Comparison of ENCODE assay signal across 1 cellular context in the genomic region with DNA sequence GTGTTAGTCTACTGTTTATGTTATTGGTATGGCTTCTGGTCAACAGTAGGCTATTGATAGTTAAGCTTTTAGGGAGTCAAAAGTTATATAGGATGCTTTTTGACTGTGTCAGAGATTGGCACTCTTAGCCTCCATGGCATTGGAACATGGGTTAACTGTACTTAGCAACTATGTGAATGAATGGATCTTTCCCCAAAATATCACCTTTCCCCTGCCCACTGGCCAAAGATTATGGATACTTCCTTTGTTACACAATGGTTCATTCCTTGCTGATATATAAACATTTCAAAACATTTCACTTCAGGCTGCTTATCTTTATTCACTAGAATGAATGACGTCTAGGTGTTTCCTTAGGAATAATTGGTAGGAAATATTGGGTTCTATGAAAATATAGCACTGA.
TF ChIP-seq lines count a peak whose summit lies in the region.

No MANE protein-coding gene starts in this region.

TF ChIP-seq in HCT116, 20 proteins besides CTCF, POLR2A, EP300 and RAD21 (continued from another document):
- TF ChIP-seq, protein P1, sequence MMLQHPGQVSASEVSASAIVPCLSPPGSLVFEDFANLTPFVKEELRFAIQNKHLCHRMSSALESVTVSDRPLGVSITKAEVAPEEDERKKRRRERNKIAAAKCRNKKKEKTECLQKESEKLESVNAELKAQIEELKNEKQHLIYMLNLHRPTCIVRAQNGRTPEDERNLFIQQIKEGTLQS (IDR thresholded peaks at IDR 0.05), result no peak
- TF ChIP-seq, protein P2, sequence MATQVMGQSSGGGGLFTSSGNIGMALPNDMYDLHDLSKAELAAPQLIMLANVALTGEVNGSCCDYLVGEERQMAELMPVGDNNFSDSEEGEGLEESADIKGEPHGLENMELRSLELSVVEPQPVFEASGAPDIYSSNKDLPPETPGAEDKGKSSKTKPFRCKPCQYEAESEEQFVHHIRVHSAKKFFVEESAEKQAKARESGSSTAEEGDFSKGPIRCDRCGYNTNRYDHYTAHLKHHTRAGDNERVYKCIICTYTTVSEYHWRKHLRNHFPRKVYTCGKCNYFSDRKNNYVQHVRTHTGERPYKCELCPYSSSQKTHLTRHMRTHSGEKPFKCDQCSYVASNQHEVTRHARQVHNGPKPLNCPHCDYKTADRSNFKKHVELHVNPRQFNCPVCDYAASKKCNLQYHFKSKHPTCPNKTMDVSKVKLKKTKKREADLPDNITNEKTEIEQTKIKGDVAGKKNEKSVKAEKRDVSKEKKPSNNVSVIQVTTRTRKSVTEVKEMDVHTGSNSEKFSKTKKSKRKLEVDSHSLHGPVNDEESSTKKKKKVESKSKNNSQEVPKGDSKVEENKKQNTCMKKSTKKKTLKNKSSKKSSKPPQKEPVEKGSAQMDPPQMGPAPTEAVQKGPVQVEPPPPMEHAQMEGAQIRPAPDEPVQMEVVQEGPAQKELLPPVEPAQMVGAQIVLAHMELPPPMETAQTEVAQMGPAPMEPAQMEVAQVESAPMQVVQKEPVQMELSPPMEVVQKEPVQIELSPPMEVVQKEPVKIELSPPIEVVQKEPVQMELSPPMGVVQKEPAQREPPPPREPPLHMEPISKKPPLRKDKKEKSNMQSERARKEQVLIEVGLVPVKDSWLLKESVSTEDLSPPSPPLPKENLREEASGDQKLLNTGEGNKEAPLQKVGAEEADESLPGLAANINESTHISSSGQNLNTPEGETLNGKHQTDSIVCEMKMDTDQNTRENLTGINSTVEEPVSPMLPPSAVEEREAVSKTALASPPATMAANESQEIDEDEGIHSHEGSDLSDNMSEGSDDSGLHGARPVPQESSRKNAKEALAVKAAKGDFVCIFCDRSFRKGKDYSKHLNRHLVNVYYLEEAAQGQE (IDR thresholded peaks at IDR 0.05; ENCODE audit: low read depth), result no peak
- TF ChIP-seq, protein P3, sequence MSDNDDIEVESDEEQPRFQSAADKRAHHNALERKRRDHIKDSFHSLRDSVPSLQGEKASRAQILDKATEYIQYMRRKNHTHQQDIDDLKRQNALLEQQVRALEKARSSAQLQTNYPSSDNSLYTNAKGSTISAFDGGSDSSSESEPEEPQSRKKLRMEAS (IDR thresholded peaks at IDR 0.05), result no peak
- TF ChIP-seq SIN3A (IDR thresholded peaks at IDR 0.05; ENCODE audit: low read depth), result no peak
- TF ChIP-seq POLR2AphosphoS5 (IDR thresholded peaks at IDR 0.05; ENCODE audit: low read depth, low read length), result no peak
- TF ChIP-seq EZH2phosphoT487 (IDR thresholded peaks at IDR 0.05; ENCODE audit: borderline replicate concordance), result no peak
- no peak for TF ChIP-seq ZNF274 (IDR thresholded peaks at IDR 0.05; ENCODE audit: low read depth, low read length)
- TF ChIP-seq, protein P4, sequence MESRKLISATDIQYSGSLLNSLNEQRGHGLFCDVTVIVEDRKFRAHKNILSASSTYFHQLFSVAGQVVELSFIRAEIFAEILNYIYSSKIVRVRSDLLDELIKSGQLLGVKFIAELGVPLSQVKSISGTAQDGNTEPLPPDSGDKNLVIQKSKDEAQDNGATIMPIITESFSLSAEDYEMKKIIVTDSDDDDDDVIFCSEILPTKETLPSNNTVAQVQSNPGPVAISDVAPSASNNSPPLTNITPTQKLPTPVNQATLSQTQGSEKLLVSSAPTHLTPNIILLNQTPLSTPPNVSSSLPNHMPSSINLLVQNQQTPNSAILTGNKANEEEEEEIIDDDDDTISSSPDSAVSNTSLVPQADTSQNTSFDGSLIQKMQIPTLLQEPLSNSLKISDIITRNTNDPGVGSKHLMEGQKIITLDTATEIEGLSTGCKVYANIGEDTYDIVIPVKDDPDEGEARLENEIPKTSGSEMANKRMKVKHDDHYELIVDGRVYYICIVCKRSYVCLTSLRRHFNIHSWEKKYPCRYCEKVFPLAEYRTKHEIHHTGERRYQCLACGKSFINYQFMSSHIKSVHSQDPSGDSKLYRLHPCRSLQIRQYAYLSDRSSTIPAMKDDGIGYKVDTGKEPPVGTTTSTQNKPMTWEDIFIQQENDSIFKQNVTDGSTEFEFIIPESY (IDR thresholded peaks at IDR 0.05; ENCODE audit: extremely low read depth, insufficient replicate concordance, low read length), result no peak
